Comparison of ENCODE assay signal across 8 cellular contexts in genomic region chrX:52934704-52935468, GRCh38. TPM values are rescaled to one million over a fixed set of nuclear protein-coding genes. Genes with fewer than 3 reads are reported as not detected.
DNase-seq lines count a peak whose midpoint lies in the region; ATAC-seq and TF ChIP-seq lines count a peak whose summit lies in the region.

No MANE protein-coding gene starts in this region.

- H3K9me3 Mint-ChIP-seq in CD4-positive, alpha-beta T cell = no peaks in the 10 kb centered on the region
- no peaks in the 10 kb centered on the region for H3K9me3 Mint-ChIP-seq in dendritic cell treated with granulocyte-macrophage colony-stimulating factor and Interleukin-4, amounts not matched to agents 40 ng/mL and 50 ng/mL, for 4 days

- H3K4me3 ChIP-seq in liver (ENCODE audit: low read depth in 1 of 3, low read length in 3 of 3) = peak overlapping the region; percentile 69 to 95 (median 90)

- peak; percentile 94 to 99 for TF ChIP-seq RAD21 in liver (IDR thresholded peaks at IDR 0.05)

- H3K4me1 Mint-ChIP-seq in CD4-positive, alpha-beta T cell (ENCODE audit: low read depth) = peaks cover 9% of the 10 kb centered on the region
- peaks cover 5% of the 10 kb centered on the region for H3K4me1 Mint-ChIP-seq in dendritic cell treated with granulocyte-macrophage colony-stimulating factor and Interleukin-4, amounts not matched to agents 40 ng/mL and 50 ng/mL, for 4 days (ENCODE audit: low read depth)

- peak overlapping the region; percentile 63 to 82 for H3K9ac ChIP-seq in liver (ENCODE audit: low read depth in 1 of 2, low read length in 2 of 2)

- H3K27ac Mint-ChIP-seq in CD4-positive, alpha-beta T cell = peak overlapping the region; percentile 99
- peak overlapping the region; percentile 99 for H3K27ac Mint-ChIP-seq in dendritic cell treated with granulocyte-macrophage colony-stimulating factor and Interleukin-4, amounts not matched to agents 40 ng/mL and 50 ng/mL, for 4 days

- H3K9me3 ChIP-seq in CD4-positive, alpha-beta T cell (ENCODE audit: control insufficient read depth, low read length) = no peaks in the 10 kb centered on the region
- H3K9me3 ChIP-seq in liver (ENCODE audit: control insufficient read depth in 4 of 4, low read length in 3 of 4) = no peaks in the 10 kb centered on the region

- peaks cover 15% of the 10 kb centered on the region for H3K36me3 Mint-ChIP-seq in CD4-positive, alpha-beta T cell (ENCODE audit: low read depth)
- peaks cover 13% of the 10 kb centered on the region for H3K36me3 Mint-ChIP-seq in dendritic cell treated with granulocyte-macrophage colony-stimulating factor and Interleukin-4, amounts not matched to agents 40 ng/mL and 50 ng/mL, for 4 days (ENCODE audit: low read depth)

- DNase-seq in CD4-positive, alpha-beta T cell = peak; percentile 80 to 99 (median 88)
- DNase-seq in NCI-H69 (lab: John Stamatoyannopoulos, UW) = peak; percentile 95
- peak; percentile 85 for DNase-seq in activated CD4-positive, alpha-beta T cell treated with anti-CD3 and anti-CD28 coated beads, Interleukin-2, amount 50 U/mL, for 1 hour
- DNase-seq in stimulated activated CD4-positive, alpha-beta T cell treated with anti-CD3 and anti-CD28 coated beads, Interleukin-4, amount 100 ng/mL, for 24 hours = peak; percentile 89

- no peaks in the 10 kb centered on the region for H3K27me3 ChIP-seq in CD4-positive, alpha-beta T cell (ENCODE audit: control insufficient read depth, insufficient read depth, low read length)
- no peaks in the 10 kb centered on the region for H3K27me3 ChIP-seq in liver (ENCODE audit: control insufficient read depth in 4 of 4, insufficient read depth in 4 of 4, low read length in 3 of 4)

- H3K4me3 Mint-ChIP-seq in CD4-positive, alpha-beta T cell = peak overlapping the region; percentile 94
- peak overlapping the region; percentile 95 for H3K4me3 Mint-ChIP-seq in dendritic cell treated with granulocyte-macrophage colony-stimulating factor and Interleukin-4, amounts not matched to agents 40 ng/mL and 50 ng/mL, for 4 days

- ATAC-seq in CD4-positive, alpha-beta T cell (ENCODE audit: poor library complexity) = peak; percentile 96
- peak; percentile 94 for ATAC-seq in GM19395 (IDR thresholded peaks at IDR 0.05; ENCODE audit: unreplicated experiment)
- ATAC-seq in HG03558 (IDR thresholded peaks at IDR 0.05; ENCODE audit: extremely low read depth, unreplicated experiment) = peak; percentile 87

- POLR2A ChIA-PET in CD4-positive, alpha-beta T cell (lab: Charles Lee) = interaction anchor here (0.7 to 1.1 kb wide), 5 partner anchors 11 to 1704 kb away, joined by 3 to 9 read pairs (median 3); partner anchors contain the start of gene KDM5C

- H3K27me3 Mint-ChIP-seq in CD4-positive, alpha-beta T cell = peaks cover 7% of the 10 kb centered on the region
- no peaks in the 10 kb centered on the region for H3K27me3 Mint-ChIP-seq in dendritic cell treated with granulocyte-macrophage colony-stimulating factor and Interleukin-4, amounts not matched to agents 40 ng/mL and 50 ng/mL, for 4 days

- CTCF ChIA-PET in CD4-positive, alpha-beta T cell (lab: Charles Lee) = interaction anchor here (0.7 to 1.0 kb wide), 4 partner anchors 9 to 55 kb away, joined by 3 to 6 read pairs (median 4); no protein-coding TSS in a partner anchor

- H3K4me1 ChIP-seq in liver (ENCODE audit: control insufficient read depth in 4 of 4, insufficient read depth in 4 of 4, low read length in 3 of 4) = peaks cover 0 to 16% (median 13%) of the 10 kb centered on the region in 4 donors

- TF ChIP-seq CTCF in CD4-positive, alpha-beta T cell (IDR thresholded peaks at IDR 0.05) = peak; percentile 72
- TF ChIP-seq CTCF in liver (IDR thresholded peaks at IDR 0.05; ENCODE audit: low read depth, low read length, missing input control) = peak; percentile 96

- H3K36me3 ChIP-seq in liver (ENCODE audit: control insufficient read depth in 4 of 4, insufficient read depth in 3 of 4, low read depth in 1 of 4, low read length in 3 of 4) = no peaks in the 10 kb centered on the region

- peak overlapping the region; percentile 86 for H3K27ac ChIP-seq in CD4-positive, alpha-beta T cell (ENCODE audit: low read depth, low read length)
- peak overlapping the region; percentile 92 to 95 for H3K27ac ChIP-seq in liver (ENCODE audit: low read depth in 1 of 2, low read length in 2 of 2)

- intact Hi-C loops in CD4-positive, alpha-beta T cell (cut with DNase I, micrococcal nuclease) = no loop called here
- intact Hi-C loops in dendritic cell treated with granulocyte-macrophage colony-stimulating factor and Interleukin-4, amounts not matched to agents 40 ng/mL and 50 ng/mL, for 4 days (cut with micrococcal nuclease) = no loop called here

- under 1% methylated on average over 61 of the region's 61 CpGs for WGBS in liver

TF ChIP-seq in liver, 16 proteins besides CTCF, POLR2A, EP300 and RAD21:
- TF ChIP-seq GABPA (IDR thresholded peaks at IDR 0.05 in 1 of 2, conservative IDR thresholded peaks at IDR 0.05 in 1 of 2) (peak; percentile 89 to 95), YY1 (IDR thresholded peaks at IDR 0.05) (peak; percentile 35), TAF1 (conservative IDR thresholded peaks at IDR 0.05) (no peak), HNF4A (conservative IDR thresholded peaks at IDR 0.05) (peak in 1 of 2 donors; percentile 5), FOXA2 (IDR thresholded peaks at IDR 0.05) (no peak), FOXA1 (IDR thresholded peaks at IDR 0.05) (no peak), RXRA (IDR thresholded peaks at IDR 0.05) (peak in 1 of 2 donors; percentile 38), ATF3 (IDR thresholded peaks at IDR 0.05) (peak; percentile 79), EGR1 (IDR thresholded peaks at IDR 0.05; ENCODE audit: low read depth in 2 of 2) (peak in 1 of 2 donors; percentile 62), NR2F2 (IDR thresholded peaks at IDR 0.05) (no peak), SP1 (IDR thresholded peaks at IDR 0.05) (peak; percentile 86), JUND (IDR thresholded peaks at IDR 0.05) (peak in 1 of 2 donors; percentile 2), HNF4G (IDR thresholded peaks at IDR 0.05) (no peak)
- TF ChIP-seq, protein P1, sequence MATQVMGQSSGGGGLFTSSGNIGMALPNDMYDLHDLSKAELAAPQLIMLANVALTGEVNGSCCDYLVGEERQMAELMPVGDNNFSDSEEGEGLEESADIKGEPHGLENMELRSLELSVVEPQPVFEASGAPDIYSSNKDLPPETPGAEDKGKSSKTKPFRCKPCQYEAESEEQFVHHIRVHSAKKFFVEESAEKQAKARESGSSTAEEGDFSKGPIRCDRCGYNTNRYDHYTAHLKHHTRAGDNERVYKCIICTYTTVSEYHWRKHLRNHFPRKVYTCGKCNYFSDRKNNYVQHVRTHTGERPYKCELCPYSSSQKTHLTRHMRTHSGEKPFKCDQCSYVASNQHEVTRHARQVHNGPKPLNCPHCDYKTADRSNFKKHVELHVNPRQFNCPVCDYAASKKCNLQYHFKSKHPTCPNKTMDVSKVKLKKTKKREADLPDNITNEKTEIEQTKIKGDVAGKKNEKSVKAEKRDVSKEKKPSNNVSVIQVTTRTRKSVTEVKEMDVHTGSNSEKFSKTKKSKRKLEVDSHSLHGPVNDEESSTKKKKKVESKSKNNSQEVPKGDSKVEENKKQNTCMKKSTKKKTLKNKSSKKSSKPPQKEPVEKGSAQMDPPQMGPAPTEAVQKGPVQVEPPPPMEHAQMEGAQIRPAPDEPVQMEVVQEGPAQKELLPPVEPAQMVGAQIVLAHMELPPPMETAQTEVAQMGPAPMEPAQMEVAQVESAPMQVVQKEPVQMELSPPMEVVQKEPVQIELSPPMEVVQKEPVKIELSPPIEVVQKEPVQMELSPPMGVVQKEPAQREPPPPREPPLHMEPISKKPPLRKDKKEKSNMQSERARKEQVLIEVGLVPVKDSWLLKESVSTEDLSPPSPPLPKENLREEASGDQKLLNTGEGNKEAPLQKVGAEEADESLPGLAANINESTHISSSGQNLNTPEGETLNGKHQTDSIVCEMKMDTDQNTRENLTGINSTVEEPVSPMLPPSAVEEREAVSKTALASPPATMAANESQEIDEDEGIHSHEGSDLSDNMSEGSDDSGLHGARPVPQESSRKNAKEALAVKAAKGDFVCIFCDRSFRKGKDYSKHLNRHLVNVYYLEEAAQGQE (IDR thresholded peaks at IDR 0.05) = peak; percentile 47
- TF ChIP-seq, protein P2, sequence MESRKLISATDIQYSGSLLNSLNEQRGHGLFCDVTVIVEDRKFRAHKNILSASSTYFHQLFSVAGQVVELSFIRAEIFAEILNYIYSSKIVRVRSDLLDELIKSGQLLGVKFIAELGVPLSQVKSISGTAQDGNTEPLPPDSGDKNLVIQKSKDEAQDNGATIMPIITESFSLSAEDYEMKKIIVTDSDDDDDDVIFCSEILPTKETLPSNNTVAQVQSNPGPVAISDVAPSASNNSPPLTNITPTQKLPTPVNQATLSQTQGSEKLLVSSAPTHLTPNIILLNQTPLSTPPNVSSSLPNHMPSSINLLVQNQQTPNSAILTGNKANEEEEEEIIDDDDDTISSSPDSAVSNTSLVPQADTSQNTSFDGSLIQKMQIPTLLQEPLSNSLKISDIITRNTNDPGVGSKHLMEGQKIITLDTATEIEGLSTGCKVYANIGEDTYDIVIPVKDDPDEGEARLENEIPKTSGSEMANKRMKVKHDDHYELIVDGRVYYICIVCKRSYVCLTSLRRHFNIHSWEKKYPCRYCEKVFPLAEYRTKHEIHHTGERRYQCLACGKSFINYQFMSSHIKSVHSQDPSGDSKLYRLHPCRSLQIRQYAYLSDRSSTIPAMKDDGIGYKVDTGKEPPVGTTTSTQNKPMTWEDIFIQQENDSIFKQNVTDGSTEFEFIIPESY (IDR thresholded peaks at IDR 0.05) = peak; percentile 34
- TF ChIP-seq, protein P3, sequence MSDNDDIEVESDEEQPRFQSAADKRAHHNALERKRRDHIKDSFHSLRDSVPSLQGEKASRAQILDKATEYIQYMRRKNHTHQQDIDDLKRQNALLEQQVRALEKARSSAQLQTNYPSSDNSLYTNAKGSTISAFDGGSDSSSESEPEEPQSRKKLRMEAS (IDR thresholded peaks at IDR 0.05) = peak; percentile 15

RNA-seq across cellular contexts. Expression of gene FAM156A, which starts 23.4 kb away (rescaled TPM):
- 10 to 100 TPM; 16.0 TPM for total RNA-seq in CD4-positive, alpha-beta T cell
- total RNA-seq in liver = 10 to 100 TPM in 1 of 2 donors, 1 to 10 TPM in 1; 2.7 to 12.6 TPM
- 1 to 10 TPM; 4.1 to 7.7 TPM for polyA plus RNA-seq in liver

RNA-seq across cellular contexts. Expression of gene FAM156B, which starts 37.8 kb away (rescaled TPM):
- total RNA-seq in CD4-positive, alpha-beta T cell = 10 to 100 TPM in 1 of 2 experiments, 1 to 10 TPM in 1; 9.2 to 13.0 TPM
- 1 to 10 TPM; 3.5 to 8.8 TPM for total RNA-seq in liver
- 1 to 10 TPM; 4.2 to 5.2 TPM for polyA plus RNA-seq in liver

Comparison
In these comparisons a context has a peak if more than half of its experiments do, and no peak if none do; other contexts are left out.
1. Peak in every context shown above with its lines: DNase-seq, ATAC-seq, H3K4me3 ChIP-seq and H3K27ac ChIP-seq.